ENCODE assay signal across 8 cellular contexts in the genomic region with DNA sequence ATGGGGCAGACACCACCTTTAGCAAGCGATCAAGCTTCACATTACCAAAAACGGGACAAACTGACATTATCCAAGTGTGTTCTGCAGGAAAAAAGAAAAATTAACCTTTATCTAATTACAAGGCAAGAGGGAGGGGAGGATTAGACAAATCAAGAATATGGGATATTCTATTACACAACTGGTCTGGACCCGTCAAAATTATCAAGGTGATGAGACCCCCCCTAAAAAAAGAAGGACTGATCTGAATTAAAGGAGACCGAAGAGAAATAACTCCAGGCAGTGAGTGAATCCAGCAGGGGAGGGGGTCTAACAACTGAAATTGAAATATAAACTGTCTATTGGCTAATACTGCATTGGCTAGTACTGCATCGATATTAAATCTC. TPM values are rescaled to one million over a fixed set of nuclear protein-coding genes. Genes with fewer than 3 reads are reported as not detected.
A peak's percentile ranks its signal among the peaks of the same experiment; 100 is the strongest.
DNase-seq lines count a peak whose midpoint lies in the region; ATAC-seq and TF ChIP-seq lines count a peak whose summit lies in the region.

No MANE protein-coding gene starts in this region.

- H3K4me1 Mint-ChIP-seq in activated naive CD4-positive, alpha-beta T cell treated with anti-CD3 and anti-CD28 coated beads for 36 hours (ENCODE audit: low read depth) = peaks cover 31% of the 10 kb centered on the region
- H3K4me1 Mint-ChIP-seq in type B pancreatic cell (ENCODE audit: unreplicated experiment) = peaks cover 18% of the 10 kb centered on the region

- H3K4me1 ChIP-seq in lung (ENCODE audit: control insufficient read depth in 2 of 2, insufficient read depth in 2 of 2, low read length in 2 of 2) = peaks cover 3 to 5% of the 10 kb centered on the region in 2 donors

- TF ChIP-seq CTCF in astrocyte of the spinal cord (IDR thresholded peaks at IDR 0.05; ENCODE audit: low read depth, low read length) (no peak), lung (IDR thresholded peaks at IDR 0.05; ENCODE audit: control extremely low read depth, extremely low read depth) (no peak), type B pancreatic cell (conservative IDR thresholded peaks at IDR 0.05) (no peak)

- peak overlapping the region; percentile 90 for H3K4me3 Mint-ChIP-seq in activated naive CD4-positive, alpha-beta T cell treated with anti-CD3 and anti-CD28 coated beads for 36 hours
- peak overlapping the region; percentile 98 for H3K4me3 Mint-ChIP-seq in type B pancreatic cell

- peaks cover 4% of the 10 kb centered on the region for H3K36me3 Mint-ChIP-seq in activated naive CD4-positive, alpha-beta T cell treated with anti-CD3 and anti-CD28 coated beads for 36 hours (ENCODE audit: low read depth)
- peaks cover 12% of the 10 kb centered on the region for H3K36me3 Mint-ChIP-seq in type B pancreatic cell

- H3K27ac ChIP-seq in lung (ENCODE audit: low read depth in 1 of 2, low read length in 1 of 2) = peak overlapping the region; percentile 95 to 99

- no peaks in the 10 kb centered on the region for H3K27me3 ChIP-seq in lung (ENCODE audit: control insufficient read depth, insufficient read depth)

- H3K36me3 ChIP-seq in lung (ENCODE audit: control insufficient read depth in 2 of 2, insufficient read depth in 2 of 2, low read length in 2 of 2) = peaks cover 0 to 6% of the 10 kb centered on the region in 2 donors

- H3K27me3 Mint-ChIP-seq in activated naive CD4-positive, alpha-beta T cell treated with anti-CD3 and anti-CD28 coated beads for 36 hours (ENCODE audit: low read depth) = no peaks in the 10 kb centered on the region
- H3K27me3 Mint-ChIP-seq in type B pancreatic cell = no peaks in the 10 kb centered on the region

- intact Hi-C loops in activated naive CD4-positive, alpha-beta T cell treated with anti-CD3 and anti-CD28 coated beads for 36 hours (cut with micrococcal nuclease) = loop anchor here (5.0 to 10.0 kb wide), 7 partner anchors 129 to 1342 kb away; a partner anchor contains a TSS

- DNase-seq in activated naive CD4-positive, alpha-beta T cell treated with anti-CD3 and anti-CD28 coated beads for 36 hours = no peak
- no peak for DNase-seq in activated naive CD4-positive, alpha-beta T cell treated with anti-CD3 and anti-CD28 coated beads, Interleukin-2, amount 50 U/mL, for 16 hours
- DNase-seq in astrocyte of the spinal cord (ENCODE audit: low read depth, low spot score) (no peak), lung (ENCODE audit: low spot score) (no peak), type B pancreatic cell (ENCODE audit: extremely low spot score, unreplicated experiment) (no peak), iPS-NIHi7 (ENCODE audit: extremely low spot score) (no peak), anterior cingulate cortex (lab: John Stamatoyannopoulos, UW) (no peak)

- H3K27ac Mint-ChIP-seq in activated naive CD4-positive, alpha-beta T cell treated with anti-CD3 and anti-CD28 coated beads for 36 hours = peak overlapping the region; percentile 100
- H3K27ac Mint-ChIP-seq in type B pancreatic cell = peak overlapping the region; percentile 99

- CTCF ChIA-PET in activated naive CD4-positive, alpha-beta T cell treated with anti-CD3 and anti-CD28 coated beads for 36 hours (lab: Charles Lee) = interaction anchor here (1.2 kb wide), 1 partner anchor 11 kb away, joined by 4 read pairs; no protein-coding TSS in a partner anchor

- H3K9me3 ChIP-seq in lung (ENCODE audit: control insufficient read depth in 2 of 2, insufficient read depth in 1 of 2, low read length in 1 of 2) = no peaks in the 10 kb centered on the region

- H3K4me3 ChIP-seq in astrocyte of the spinal cord (ENCODE audit: low read depth, low read length) = peak overlapping the region; percentile 69
- no peak overlapping the region for H3K4me3 ChIP-seq in lung

- in situ Hi-C loops in astrocyte of the spinal cord (cut with HindIII; ENCODE audit: low sequenced_read_pairs) = no loop called here

- ATAC-seq in lung (ENCODE audit: insufficient read depth, low FRiP score) = no peak
- no peak for ATAC-seq in GM21717 (IDR thresholded peaks at IDR 0.05; ENCODE audit: unreplicated experiment)

- 31 to 38% methylated on average over 5 of the region's 5 CpGs for WGBS in lung, 2 donors

- no peaks in the 10 kb centered on the region for H3K9me3 Mint-ChIP-seq in activated naive CD4-positive, alpha-beta T cell treated with anti-CD3 and anti-CD28 coated beads for 36 hours
- H3K9me3 Mint-ChIP-seq in type B pancreatic cell = no peaks in the 10 kb centered on the region

RNA-seq across cellular contexts. Expression of a gene that starts 0.4 kb away (rescaled TPM):
- total RNA-seq in activated naive CD4-positive, alpha-beta T cell treated with anti-CD3 and anti-CD28 coated beads for 36 hours = 10 to 100 TPM; 22.3 to 23.0 TPM
- total RNA-seq in lung (10 to 100 TPM; 28.4 to 39.7 TPM), type B pancreatic cell (ENCODE audit: low replicate concordance) (20.8 and 24.1 TPM in 2 replicates)
- 10 to 100 TPM; 42.4 to 44.2 TPM for polyA plus RNA-seq in lung

RNA-seq across cellular contexts. Expression of a gene that starts 48.5 kb away (rescaled TPM):
- total RNA-seq in activated naive CD4-positive, alpha-beta T cell treated with anti-CD3 and anti-CD28 coated beads for 36 hours = under 1 TPM in 1 of 2 experiments, not detected in 1; 0.15 TPM
- total RNA-seq in lung = under 1 TPM; 0.28 to 0.34 TPM
- under 1 TPM; 0.13 to 0.30 TPM for polyA plus RNA-seq in lung
- total RNA-seq in type B pancreatic cell (ENCODE audit: low replicate concordance) = 0.41 and 0.52 TPM in 2 replicates
